ENCODE assay signal across 15 cellular contexts in the genomic region with DNA sequence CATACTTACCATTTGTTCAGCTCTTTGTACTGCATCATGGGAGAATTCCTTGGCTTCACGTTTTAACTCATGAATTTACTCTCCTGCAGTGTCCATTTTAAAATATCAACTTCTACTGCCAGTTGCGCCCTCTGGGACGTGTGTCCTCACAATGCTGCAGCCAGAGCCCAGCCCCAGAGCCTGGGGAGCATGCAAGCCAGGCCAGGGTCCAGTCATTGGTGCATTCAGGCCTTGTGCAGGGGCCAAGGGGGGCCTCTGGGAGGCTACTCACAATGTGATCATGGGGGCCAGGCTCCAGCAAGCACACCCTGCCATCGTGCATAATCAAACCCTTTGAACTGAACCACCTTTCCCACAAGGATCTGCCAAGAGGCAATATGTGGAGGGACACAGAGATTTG.
DNase-seq lines count a peak whose midpoint lies in the region; ATAC-seq and TF ChIP-seq lines count a peak whose summit lies in the region.
"Had no signal": no experiment of that assay in that cellular context is flagged by ENCODE, and none has a peak within 500 bp of the region (broad histone marks: within the 10 kb centered on the region; RNA-seq: fewer than 3 reads in every experiment).

No MANE protein-coding gene starts in this region.

- no peaks in the 10 kb centered on the region for H4K20me1 ChIP-seq in SK-N-SH (ENCODE audit: insufficient read depth)
- H4K20me1 ChIP-seq: BLaER1 had no signal

- no peak for TF ChIP-seq EP300 in SK-N-SH (IDR thresholded peaks at IDR 0.05; ENCODE audit: borderline replicate concordance in 1 of 2, low read depth in 1 of 2, low read length in 1 of 2)
- TF ChIP-seq EP300 in upper lobe of left lung (IDR thresholded peaks at IDR 0.05): no peak

- no peaks in the 10 kb centered on the region for H3K36me3 ChIP-seq in SK-N-SH (replicated peaks in 1 of 2; ENCODE audit: control insufficient read depth in 1 of 2, insufficient read depth in 2 of 2, low read length in 1 of 2)
- H3K36me3 ChIP-seq in upper lobe of left lung: no peaks in the 10 kb centered on the region
- H3K36me3 ChIP-seq: BLaER1 had no signal

- no peaks in the 10 kb centered on the region for H3K4me1 Mint-ChIP-seq in neural crest cell
- H3K4me1 Mint-ChIP-seq: CD8-positive, alpha-beta memory T cell; H9 had no signal

- TF ChIP-seq POLR2A in upper lobe of left lung (IDR thresholded peaks at IDR 0.05): no peak

- H3K36me3 Mint-ChIP-seq in neural crest cell (ENCODE audit: low read depth): no peaks in the 10 kb centered on the region
- H3K36me3 Mint-ChIP-seq: CD8-positive, alpha-beta memory T cell had no signal

- H3F3A ChIP-seq in SK-N-SH (replicated peaks; ENCODE audit: insufficient read depth): peaks cover 40% of the 10 kb centered on the region

- peak overlapping the region; percentile 62 for H3K4me2 ChIP-seq in SK-N-SH
- H3K4me2 ChIP-seq: BLaER1 had no signal

- H2AFZ ChIP-seq in SK-N-SH (ENCODE audit: low read depth): peak overlapping the region; percentile 31; the same call in 1 of the 2 replicates

- H3K27ac Mint-ChIP-seq in neural crest cell (ENCODE audit: unreplicated experiment): peak overlapping the region; percentile 68
- H3K27ac Mint-ChIP-seq: CD8-positive, alpha-beta memory T cell; H9 had no signal

- POLR2A ChIA-PET in SK-N-SH (lab: Yijun Ruan, JAX): no interaction called here

- no peaks in the 10 kb centered on the region for H3K27me3 Mint-ChIP-seq in neural crest cell (ENCODE audit: low read depth)

- no peak for ATAC-seq in SK-N-SH treated with all-trans-retinoic acid at 6 μM for 48 hours
- ATAC-seq in upper lobe of left lung (ENCODE audit: low FRiP score in 2 of 2): peak; percentile 12 to 30
- ATAC-seq in HG02884 (IDR thresholded peaks at IDR 0.05; ENCODE audit: unreplicated experiment): no peak
- no peak for ATAC-seq in GM18867 (IDR thresholded peaks at IDR 0.05; ENCODE audit: unreplicated experiment)

- DNase-seq in SK-N-SH: no peak
- DNase-seq in neural crest cell (ENCODE audit: low read depth, low spot score): no peak
- DNase-seq in upper lobe of left lung: no peak
- DNase-seq in NCI-H2029 (lab: John Stamatoyannopoulos, UW): no peak
- DNase-seq: AML-193; Caco-2; CD8-positive, alpha-beta memory T cell; DND-41; GDM1; H9 had no signal

- 48% methylated on average over 4 of the region's 4 CpGs for WGBS in SK-N-SH (ENCODE audit: low lambda C conversion rate)
- 54 to 68% methylated on average over 3 to 4 of the region's 4 CpGs for WGBS in upper lobe of left lung, 2 donors

- H3K4me3 Mint-ChIP-seq in neural crest cell: no peak overlapping the region
- H3K4me3 Mint-ChIP-seq: CD8-positive, alpha-beta memory T cell; H9 had no signal

- H3K27me3 ChIP-seq in SK-N-SH (ENCODE audit: insufficient read depth): no peaks in the 10 kb centered on the region
- no peaks in the 10 kb centered on the region for H3K27me3 ChIP-seq in upper lobe of left lung
- H3K27me3 ChIP-seq: BLaER1 had no signal

- H3K9ac ChIP-seq in SK-N-SH: no peak overlapping the region
- H3K9ac ChIP-seq: BLaER1 had no signal

- CTCF ChIA-PET in SK-N-SH (lab: Yijun Ruan, JAX): no interaction called here

- H3K4me3 ChIP-seq in SK-N-SH (ENCODE audit: low read depth in 2 of 2, low read length in 1 of 2) (no peak overlapping the region), upper lobe of left lung (no peak overlapping the region)
- H3K4me3 ChIP-seq: BLaER1 had no signal

- no peaks in the 10 kb centered on the region for H3K79me2 ChIP-seq in SK-N-SH (ENCODE audit: insufficient read depth)

- no peak for TF ChIP-seq RAD21 in SK-N-SH (IDR thresholded peaks at IDR 0.05; ENCODE audit: low read length)

- H3K9me3 ChIP-seq in SK-N-SH (no peaks in the 10 kb centered on the region), upper lobe of left lung (no peaks in the 10 kb centered on the region)
- H3K9me3 ChIP-seq: BLaER1, Caco-2 had no signal

- H3K9me2 ChIP-seq in SK-N-SH: no peaks in the 10 kb centered on the region

- TF ChIP-seq CTCF in SK-N-SH (IDR thresholded peaks at IDR 0.05): no peak
- TF ChIP-seq CTCF in neural crest cell (conservative IDR thresholded peaks at IDR 0.05): no peak
- no peak for TF ChIP-seq CTCF in upper lobe of left lung (IDR thresholded peaks at IDR 0.05)

- H3K4me1 ChIP-seq in SK-N-SH (ENCODE audit: control insufficient read depth in 1 of 2, insufficient read depth in 2 of 2, low read depth in 1 of 2, low read length in 1 of 2) (peaks cover 0 to 17% of the 10 kb centered on the region in 2 experiments; a peak in 3 of 4 replicates), upper lobe of left lung (no peaks in the 10 kb centered on the region)
- H3K4me1 ChIP-seq: BLaER1, Caco-2 had no signal

- H3K27ac ChIP-seq in SK-N-SH (ENCODE audit: low read depth in 2 of 2, low read length in 1 of 2) (peak overlapping the region in 1 of 2 experiments; percentile 78; a peak in 2 of 4 replicates), upper lobe of left lung (no peak overlapping the region)
- H3K27ac ChIP-seq: 22Rv1, BLaER1 had no signal

- H3K9me3 Mint-ChIP-seq in neural crest cell: no peaks in the 10 kb centered on the region

TF ChIP-seq in SK-N-SH, 30 proteins besides CTCF, POLR2A, EP300 and RAD21 (continues in another document):
- TF ChIP-seq SMC3 (IDR thresholded peaks at IDR 0.05; ENCODE audit: low read depth, low read length) (no peak), ELF1 (IDR thresholded peaks at IDR 0.05) (no peak), RCOR1 (IDR thresholded peaks at IDR 0.05; ENCODE audit: low read length) (no peak), CHD2 (IDR thresholded peaks at IDR 0.05; ENCODE audit: low read length, partially characterized antibody) (no peak), TEAD4 (IDR thresholded peaks at IDR 0.05; ENCODE audit: borderline replicate concordance, insufficient read depth) (no peak), FOSL2 (IDR thresholded peaks at IDR 0.05; ENCODE audit: borderline replicate concordance, low read depth) (no peak), POLR2AphosphoS5 (IDR thresholded peaks at IDR 0.05; ENCODE audit: low read depth, low read length) (no peak), GABPA (IDR thresholded peaks at IDR 0.05; ENCODE audit: low read depth) (no peak), GATA2 (CRISPR knock-in tag; IDR thresholded peaks at IDR 0.05) (no peak)
- TF ChIP-seq, protein P1, sequence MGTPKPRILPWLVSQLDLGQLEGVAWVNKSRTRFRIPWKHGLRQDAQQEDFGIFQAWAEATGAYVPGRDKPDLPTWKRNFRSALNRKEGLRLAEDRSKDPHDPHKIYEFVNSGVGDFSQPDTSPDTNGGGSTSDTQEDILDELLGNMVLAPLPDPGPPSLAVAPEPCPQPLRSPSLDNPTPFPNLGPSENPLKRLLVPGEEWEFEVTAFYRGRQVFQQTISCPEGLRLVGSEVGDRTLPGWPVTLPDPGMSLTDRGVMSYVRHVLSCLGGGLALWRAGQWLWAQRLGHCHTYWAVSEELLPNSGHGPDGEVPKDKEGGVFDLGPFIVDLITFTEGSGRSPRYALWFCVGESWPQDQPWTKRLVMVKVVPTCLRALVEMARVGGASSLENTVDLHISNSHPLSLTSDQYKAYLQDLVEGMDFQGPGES (IDR thresholded peaks at IDR 0.05; ENCODE audit: low read depth, low read length): no peak

TF ChIP-seq in SK-N-SH treated with all-trans-retinoic acid at 6 μM for 48 hours, 23 proteins besides CTCF, POLR2A, EP300 and RAD21 (continues in another document):
- TF ChIP-seq RARB (CRISPR knock-in tag; IDR thresholded peaks at IDR 0.05) (no peak), ISL1 (CRISPR knock-in tag; IDR thresholded peaks at IDR 0.05) (no peak), ZC3H10 (CRISPR knock-in tag; IDR thresholded peaks at IDR 0.05) (no peak), PPARA (CRISPR knock-in tag; IDR thresholded peaks at IDR 0.05; ENCODE audit: borderline replicate concordance) (no peak)
- TF ChIP-seq, protein P2, sequence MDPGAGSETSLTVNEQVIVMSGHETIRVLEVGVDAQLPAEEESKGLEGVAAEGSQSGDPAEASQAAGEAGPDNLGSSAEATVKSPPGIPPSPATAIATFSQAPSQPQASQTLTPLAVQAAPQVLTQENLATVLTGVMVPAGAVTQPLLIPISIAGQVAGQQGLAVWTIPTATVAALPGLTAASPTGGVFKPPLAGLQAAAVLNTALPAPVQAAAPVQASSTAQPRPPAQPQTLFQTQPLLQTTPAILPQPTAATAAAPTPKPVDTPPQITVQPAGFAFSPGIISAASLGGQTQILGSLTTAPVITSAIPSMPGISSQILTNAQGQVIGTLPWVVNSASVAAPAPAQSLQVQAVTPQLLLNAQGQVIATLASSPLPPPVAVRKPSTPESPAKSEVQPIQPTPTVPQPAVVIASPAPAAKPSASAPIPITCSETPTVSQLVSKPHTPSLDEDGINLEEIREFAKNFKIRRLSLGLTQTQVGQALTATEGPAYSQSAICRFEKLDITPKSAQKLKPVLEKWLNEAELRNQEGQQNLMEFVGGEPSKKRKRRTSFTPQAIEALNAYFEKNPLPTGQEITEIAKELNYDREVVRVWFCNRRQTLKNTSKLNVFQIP (CRISPR knock-in tag; IDR thresholded peaks at IDR 0.05; ENCODE audit: borderline replicate concordance, low read depth): no peak
- TF ChIP-seq, protein P3, sequence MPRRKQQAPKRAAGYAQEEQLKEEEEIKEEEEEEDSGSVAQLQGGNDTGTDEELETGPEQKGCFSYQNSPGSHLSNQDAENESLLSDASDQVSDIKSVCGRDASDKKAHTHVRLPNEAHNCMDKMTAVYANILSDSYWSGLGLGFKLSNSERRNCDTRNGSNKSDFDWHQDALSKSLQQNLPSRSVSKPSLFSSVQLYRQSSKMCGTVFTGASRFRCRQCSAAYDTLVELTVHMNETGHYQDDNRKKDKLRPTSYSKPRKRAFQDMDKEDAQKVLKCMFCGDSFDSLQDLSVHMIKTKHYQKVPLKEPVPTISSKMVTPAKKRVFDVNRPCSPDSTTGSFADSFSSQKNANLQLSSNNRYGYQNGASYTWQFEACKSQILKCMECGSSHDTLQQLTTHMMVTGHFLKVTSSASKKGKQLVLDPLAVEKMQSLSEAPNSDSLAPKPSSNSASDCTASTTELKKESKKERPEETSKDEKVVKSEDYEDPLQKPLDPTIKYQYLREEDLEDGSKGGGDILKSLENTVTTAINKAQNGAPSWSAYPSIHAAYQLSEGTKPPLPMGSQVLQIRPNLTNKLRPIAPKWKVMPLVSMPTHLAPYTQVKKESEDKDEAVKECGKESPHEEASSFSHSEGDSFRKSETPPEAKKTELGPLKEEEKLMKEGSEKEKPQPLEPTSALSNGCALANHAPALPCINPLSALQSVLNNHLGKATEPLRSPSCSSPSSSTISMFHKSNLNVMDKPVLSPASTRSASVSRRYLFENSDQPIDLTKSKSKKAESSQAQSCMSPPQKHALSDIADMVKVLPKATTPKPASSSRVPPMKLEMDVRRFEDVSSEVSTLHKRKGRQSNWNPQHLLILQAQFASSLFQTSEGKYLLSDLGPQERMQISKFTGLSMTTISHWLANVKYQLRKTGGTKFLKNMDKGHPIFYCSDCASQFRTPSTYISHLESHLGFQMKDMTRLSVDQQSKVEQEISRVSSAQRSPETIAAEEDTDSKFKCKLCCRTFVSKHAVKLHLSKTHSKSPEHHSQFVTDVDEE (CRISPR knock-in tag; IDR thresholded peaks at IDR 0.05): no peak

Comparison
In these comparisons a context has a peak if more than half of its experiments do, and no peak if none do; other contexts are left out.
1. ATAC-seq: peak in upper lobe of left lung (2 of 2); none in SK-N-SH treated with all-trans-retinoic acid at 6 μM for 48 hours (single experiment), HG02884 (single experiment) and GM18867 (single experiment).